In the genomic region with DNA sequence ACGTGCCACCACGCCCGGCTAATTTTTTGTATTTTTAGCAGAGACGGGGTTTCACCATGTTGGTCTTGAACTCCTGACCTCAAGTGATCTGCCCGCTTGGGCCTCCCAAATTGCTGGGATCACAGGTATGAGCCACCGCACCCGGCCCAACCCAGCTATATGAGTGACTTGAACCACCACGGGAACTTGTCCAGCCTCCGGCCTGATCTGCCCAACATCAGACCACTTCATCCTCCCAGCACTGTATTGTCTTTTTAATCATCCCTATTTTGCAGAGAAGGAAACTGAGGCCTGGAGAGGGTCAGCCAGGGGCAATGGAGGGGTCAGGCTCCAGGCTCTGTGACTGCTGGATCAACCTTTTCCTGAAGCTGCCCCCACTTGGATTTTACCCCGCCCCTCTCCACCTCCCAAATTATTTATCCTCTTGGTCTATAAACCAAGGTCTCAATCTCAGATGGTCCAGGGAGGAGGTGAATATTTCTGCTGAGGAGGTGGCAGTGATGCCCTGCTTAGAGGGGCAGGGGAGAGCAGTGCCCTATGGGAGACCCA, we compare ENCODE assay signal across 8 cellular contexts. TPM values are rescaled to one million over a fixed set of nuclear protein-coding genes. Genes with fewer than 3 reads are reported as not detected.
A peak's percentile ranks its signal among the peaks of the same experiment; 100 is the strongest.
DNase-seq lines count a peak whose midpoint lies in the region; TF ChIP-seq lines count a peak whose summit lies in the region.

No MANE protein-coding gene starts in this region.

- H3K36me3 ChIP-seq in CD4-positive, alpha-beta memory T cell (ENCODE audit: insufficient read depth, low read length): no peaks in the 10 kb centered on the region
- no peaks in the 10 kb centered on the region for H3K36me3 ChIP-seq in OCI-LY1 (ENCODE audit: insufficient read depth, low read length)

- no peaks in the 10 kb centered on the region for H3K27me3 ChIP-seq in CD4-positive, alpha-beta memory T cell (ENCODE audit: insufficient read depth, low read length)
- no peaks in the 10 kb centered on the region for H3K27me3 ChIP-seq in OCI-LY1 (ENCODE audit: insufficient read depth, low read length)

- no peaks in the 10 kb centered on the region for H3K79me2 ChIP-seq in OCI-LY1 (ENCODE audit: insufficient read depth, low read length)

- peak overlapping the region; percentile 85 to 92 (median 86) for H3K4me3 Mint-ChIP-seq in CD4-positive, alpha-beta memory T cell
- peak overlapping the region; percentile 91 for H3K4me3 Mint-ChIP-seq in dendritic cell treated with granulocyte-macrophage colony-stimulating factor and Interleukin-4, amounts not matched to agents 40 ng/mL and 50 ng/mL, for 4 days
- H3K4me3 Mint-ChIP-seq in osteocyte (ENCODE audit: unreplicated experiment): peak overlapping the region; percentile 84

- H4K20me1 ChIP-seq in OCI-LY1 (ENCODE audit: insufficient read depth, low read length): no peaks in the 10 kb centered on the region

- peak overlapping the region; percentile 68; the same call in 1 of the 2 replicates for H3K9ac ChIP-seq in OCI-LY1 (ENCODE audit: low read length)

- CTCF ChIA-PET in CD4-positive, alpha-beta memory T cell (lab: Charles Lee; ENCODE audit: partially characterized antibody): interaction anchor here (0.9 to 10.8 kb wide), 5 partner anchors 45 to 163 kb away, joined by 3 to 225 read pairs (median 33); partner anchors contain the start of gene FEM1A

- no peaks in the 10 kb centered on the region for H3F3A ChIP-seq in OCI-LY1 (ENCODE audit: insufficient read depth, low read length)

- POLR2A ChIA-PET in CD4-positive, alpha-beta memory T cell (lab: Charles Lee; ENCODE audit: partially characterized antibody): interaction anchor here (0.5 to 3.7 kb wide), 5 partner anchors 29 to 162 kb away, joined by 3 to 41 read pairs (median 9); partner anchors contain the start of gene FEM1A

- no peaks in the 10 kb centered on the region for H3K9me2 ChIP-seq in OCI-LY1 (ENCODE audit: low read depth, low read length)

- peak overlapping the region in 1 of 2 donors; percentile 60 for H3K4me3 ChIP-seq in CD4-positive, alpha-beta memory T cell (ENCODE audit: low read length in 2 of 2)
- peak overlapping the region; percentile 92 for H3K4me3 ChIP-seq in OCI-LY1 (ENCODE audit: low read depth, low read length, poor library complexity, severe bottlenecking)

- H3K27me3 Mint-ChIP-seq in CD4-positive, alpha-beta memory T cell: peaks cover 2 to 4% of the 10 kb centered on the region in 2 donors
- no peaks in the 10 kb centered on the region for H3K27me3 Mint-ChIP-seq in dendritic cell treated with granulocyte-macrophage colony-stimulating factor and Interleukin-4, amounts not matched to agents 40 ng/mL and 50 ng/mL, for 4 days
- H3K27me3 Mint-ChIP-seq in osteocyte (ENCODE audit: unreplicated experiment): no peaks in the 10 kb centered on the region

- H3K4me2 ChIP-seq in OCI-LY1 (ENCODE audit: low read length): peak overlapping the region; percentile 89

- no peaks in the 10 kb centered on the region for H3K36me3 Mint-ChIP-seq in CD4-positive, alpha-beta memory T cell
- H3K36me3 Mint-ChIP-seq in dendritic cell treated with granulocyte-macrophage colony-stimulating factor and Interleukin-4, amounts not matched to agents 40 ng/mL and 50 ng/mL, for 4 days (ENCODE audit: low read depth): peaks cover 42% of the 10 kb centered on the region
- peaks cover 3% of the 10 kb centered on the region for H3K36me3 Mint-ChIP-seq in osteocyte (ENCODE audit: unreplicated experiment)

- peak overlapping the region; percentile 47 to 90 (median 79) for H3K27ac Mint-ChIP-seq in CD4-positive, alpha-beta memory T cell
- H3K27ac Mint-ChIP-seq in dendritic cell treated with granulocyte-macrophage colony-stimulating factor and Interleukin-4, amounts not matched to agents 40 ng/mL and 50 ng/mL, for 4 days: peak overlapping the region; percentile 96
- H3K27ac Mint-ChIP-seq in osteocyte (ENCODE audit: unreplicated experiment): peak overlapping the region; percentile 86

- intact Hi-C loops in CD4-positive, alpha-beta memory T cell (cut with micrococcal nuclease): no loop called here
- intact Hi-C loops in dendritic cell treated with granulocyte-macrophage colony-stimulating factor and Interleukin-4, amounts not matched to agents 40 ng/mL and 50 ng/mL, for 4 days (cut with micrococcal nuclease): no loop called here

- TF ChIP-seq CTCF in OCI-LY1 (IDR thresholded peaks at IDR 0.05; ENCODE audit: low read length): no peak
- TF ChIP-seq CTCF in osteocyte (IDR thresholded peaks at IDR 0.05): no peak

- peaks cover 10% of the 10 kb centered on the region for H3K4me1 ChIP-seq in CD4-positive, alpha-beta memory T cell (ENCODE audit: insufficient read depth, low read length)
- H3K4me1 ChIP-seq in OCI-LY1 (ENCODE audit: insufficient read depth, low read length, severe bottlenecking): peaks cover 31% of the 10 kb centered on the region

- no peak overlapping the region for H2AFZ ChIP-seq in OCI-LY1 (ENCODE audit: low read length)

- peaks cover 0 to 2% (median 0%) of the 10 kb centered on the region in 8 donors for H3K9me3 Mint-ChIP-seq in CD4-positive, alpha-beta memory T cell
- H3K9me3 Mint-ChIP-seq in dendritic cell treated with granulocyte-macrophage colony-stimulating factor and Interleukin-4, amounts not matched to agents 40 ng/mL and 50 ng/mL, for 4 days: no peaks in the 10 kb centered on the region
- no peaks in the 10 kb centered on the region for H3K9me3 Mint-ChIP-seq in osteocyte (ENCODE audit: unreplicated experiment)

- peak in 1 of 5 donors; percentile 6 for DNase-seq in CD4-positive, alpha-beta memory T cell
- DNase-seq in osteocyte (ENCODE audit: extremely low spot score, unreplicated experiment) (no peak), NCI-H2171 treated with DMSO at 0.1 percent for 48 hours (lab: John Stamatoyannopoulos, UW) (no peak), iPS-NIHi11 (ENCODE audit: low spot score) (no peak)
- no peak for DNase-seq in stimulated activated CD4-positive, alpha-beta T cell treated with anti-CD3 and anti-CD28 coated beads, Interleukin-2, amount 100 ng/mL, for 24 hours
- no peak for DNase-seq in central memory CD4-positive, alpha-beta T cell

- peak overlapping the region; percentile 74 for H3K27ac ChIP-seq in CD4-positive, alpha-beta memory T cell (ENCODE audit: low read depth, low read length)
- H3K27ac ChIP-seq in OCI-LY1 (ENCODE audit: low read depth, low read length, poor library complexity, severe bottlenecking): no peak overlapping the region

- no peaks in the 10 kb centered on the region for H3K9me3 ChIP-seq in CD4-positive, alpha-beta memory T cell (ENCODE audit: control insufficient read depth in 1 of 2, low read length in 2 of 2)
- H3K9me3 ChIP-seq in OCI-LY1 (ENCODE audit: low read length): no peaks in the 10 kb centered on the region

- peaks cover 10 to 23% (median 15%) of the 10 kb centered on the region in 4 donors for H3K4me1 Mint-ChIP-seq in CD4-positive, alpha-beta memory T cell
- H3K4me1 Mint-ChIP-seq in dendritic cell treated with granulocyte-macrophage colony-stimulating factor and Interleukin-4, amounts not matched to agents 40 ng/mL and 50 ng/mL, for 4 days (ENCODE audit: low read depth): peaks cover 81% of the 10 kb centered on the region
- H3K4me1 Mint-ChIP-seq in osteocyte (ENCODE audit: unreplicated experiment): peaks cover 32% of the 10 kb centered on the region

RNA-seq across cellular contexts. Expression of gene PLIN3, which starts 0.9 kb away (rescaled TPM):
- total RNA-seq in CD4-positive, alpha-beta memory T cell: 10 to 100 TPM; 16.0 to 18.2 TPM
- polyA plus RNA-seq in CD4-positive, alpha-beta memory T cell: 10 to 100 TPM; 30.1 to 50.1 TPM
- total RNA-seq in osteocyte: 77.8 and 77.9 TPM in 2 replicates

RNA-seq across cellular contexts. Expression of gene ARRDC5, which starts 34.3 kb away (rescaled TPM):
- 10 to 100 TPM in 1 of 2 experiments, 1 to 10 TPM in 1; 9.1 to 13.2 TPM for total RNA-seq in CD4-positive, alpha-beta memory T cell
- 1 to 10 TPM in 1 of 2 donors, under 1 TPM in 1; 0.52 to 1.4 TPM for polyA plus RNA-seq in CD4-positive, alpha-beta memory T cell
- total RNA-seq in osteocyte: not detected in 2 replicates

RNA-seq across cellular contexts. Expression of gene TICAM1, which starts 36.8 kb away (rescaled TPM):
- 10 to 100 TPM; 16.0 to 17.9 TPM for total RNA-seq in CD4-positive, alpha-beta memory T cell
- 10 to 100 TPM in 1 of 2 donors, 1 to 10 TPM in 1; 2.2 to 18.1 TPM for polyA plus RNA-seq in CD4-positive, alpha-beta memory T cell
- 6.2 and 6.6 TPM in 2 replicates for total RNA-seq in osteocyte

RNA-seq across cellular contexts. Expression of gene UHRF1, which starts 40.9 kb away (rescaled TPM):
- under 1 TPM; 0.11 to 0.15 TPM for total RNA-seq in CD4-positive, alpha-beta memory T cell
- polyA plus RNA-seq in CD4-positive, alpha-beta memory T cell: under 1 TPM in 1 of 2 donors, not detected in 1; 0.22 TPM
- 20.2 and 20.7 TPM in 2 replicates for total RNA-seq in osteocyte
